ENCODE assay signal across 17 cellular contexts in the genomic region with DNA sequence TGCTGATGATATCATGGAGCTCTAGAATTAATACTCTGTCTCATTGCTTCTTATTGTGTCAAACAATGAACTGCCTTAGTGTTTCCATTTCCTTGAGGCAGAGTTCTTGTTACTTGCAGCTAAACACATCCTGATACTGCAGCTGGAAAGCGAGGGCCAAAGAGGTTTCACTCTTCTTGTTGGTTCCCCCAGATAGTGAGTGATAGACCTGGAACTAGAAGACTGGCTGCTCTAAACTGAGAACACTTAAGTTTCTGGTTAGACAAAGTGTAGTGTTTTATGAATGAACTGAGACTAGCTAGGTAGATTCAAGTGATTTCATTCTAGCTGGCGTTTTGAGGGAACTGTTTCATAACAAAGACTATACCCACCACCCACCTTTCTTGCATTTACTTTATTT.
DNase-seq lines count a peak whose midpoint lies in the region; ATAC-seq and TF ChIP-seq lines count a peak whose summit lies in the region.
"Had no signal": no experiment of that assay in that cellular context is flagged by ENCODE, and none has a peak within 500 bp of the region (broad histone marks: within the 10 kb centered on the region; RNA-seq: fewer than 3 reads in every experiment).

No MANE protein-coding gene starts in this region.

- H3K36me3 ChIP-seq in OCI-LY3 (replicated peaks; ENCODE audit: low read depth, low read length) = peaks cover 5% of the 10 kb centered on the region
- no peaks in the 10 kb centered on the region for H3K36me3 ChIP-seq in mesendoderm (ENCODE audit: control insufficient read depth, insufficient read depth, low read length)
- H3K36me3 ChIP-seq: BLaER1 treated with 17β-estradiol and CSF1 and Interleukin-3, amounts not matched to agents 10 nM and 100 nM had no signal

- no peak overlapping the region; the same call in 1 of the 2 replicates for H3K9ac ChIP-seq in OCI-LY3 (ENCODE audit: low read length)
- no peak overlapping the region for H3K9ac ChIP-seq in mesendoderm (ENCODE audit: low read length)
- H3K9ac ChIP-seq: BLaER1 treated with 17β-estradiol and CSF1 and Interleukin-3, amounts not matched to agents 10 nM and 100 nM had no signal

- H2AFZ ChIP-seq in OCI-LY3 (ENCODE audit: low read depth, low read length) = no peak overlapping the region

- H3K4me2 ChIP-seq in OCI-LY3 (ENCODE audit: low read length) (peak overlapping the region; percentile 51; the same call in 1 of the 2 replicates), mesendoderm (ENCODE audit: low read length) (no peak overlapping the region)
- H3K4me2 ChIP-seq: A549 had no signal

- H3K27me3 ChIP-seq in OCI-LY3 (ENCODE audit: low read depth, low read length) (no peaks in the 10 kb centered on the region), mesendoderm (ENCODE audit: insufficient read depth, low read length, poor library complexity) (no peaks in the 10 kb centered on the region)
- H3K27me3 ChIP-seq: BLaER1 treated with 17β-estradiol and CSF1 and Interleukin-3, amounts not matched to agents 10 nM and 100 nM had no signal

- H2AK5ac ChIP-seq in mesendoderm (ENCODE audit: low read length) = no peak overlapping the region

- no peak overlapping the region for H4K8ac ChIP-seq in mesendoderm (ENCODE audit: low read depth, low read length)

- H2BK120ac ChIP-seq in mesendoderm (ENCODE audit: low read depth, low read length) = no peak overlapping the region

- H3K23ac ChIP-seq in mesendoderm (ENCODE audit: low read length) = no peak overlapping the region

- no CpG with 5 or more reads among the region's 2 CpGs for WGBS in mesendoderm (ENCODE audit: extremely low coverage, insufficient coverage, low lambda C conversion rate)

- H3K79me1 ChIP-seq in mesendoderm (ENCODE audit: low read length) = no peaks in the 10 kb centered on the region

- H3K56ac ChIP-seq in mesendoderm (ENCODE audit: low read length) = no peak overlapping the region

- H3K9me3 ChIP-seq in OCI-LY3 (ENCODE audit: insufficient read depth, low read length) = 0 out of 2 replicates have a peak, but pooled peaks cover 4% of the 10 kb centered on the region
- H3K9me3 ChIP-seq: A549; BLaER1 treated with 17β-estradiol and CSF1 and Interleukin-3, amounts not matched to agents 10 nM and 100 nM; Caco-2 had no signal

- TF ChIP-seq CTCF in GM12865 (IDR thresholded peaks at IDR 0.05; ENCODE audit: insufficient read depth, low read depth, low read length, missing control alignments) = no peak
- no peak for TF ChIP-seq CTCF in OCI-LY3 (IDR thresholded peaks at IDR 0.05; ENCODE audit: low read depth, low read length)

- H3K18ac ChIP-seq in mesendoderm (ENCODE audit: low read length) = no peak overlapping the region

- H3K4me1 ChIP-seq in OCI-LY3 (ENCODE audit: low read length) (peaks cover 99% of the 10 kb centered on the region), mesendoderm (ENCODE audit: control insufficient read depth, low read depth, low read length) (no peaks in the 10 kb centered on the region)
- H3K4me1 ChIP-seq: A549, Caco-2 had no signal

- no peak overlapping the region for H3K4ac ChIP-seq in mesendoderm (ENCODE audit: low read depth, low read length)

- H4K5ac ChIP-seq in mesendoderm (ENCODE audit: low read length) = no peak overlapping the region

- H3K27ac ChIP-seq in OCI-LY3 (ENCODE audit: low read length) = peak overlapping the region; percentile 77; the same call in 1 of the 2 replicates
- H3K27ac ChIP-seq in mesendoderm (ENCODE audit: low read depth, low read length) = no peak overlapping the region
- H3K27ac ChIP-seq: 22Rv1; A549; BLaER1 treated with 17β-estradiol and CSF1 and Interleukin-3, amounts not matched to agents 10 nM and 100 nM; C4-2B had no signal

- DNase-seq in GM12865 (ENCODE audit: low read depth) = peak; percentile 55
- no peak for DNase-seq in mesendoderm
- DNase-seq: AML-193; Caco-2; Calu3; CD4-positive, alpha-beta T cell; CD8-positive, alpha-beta T cell; DMS79 treated with DMSO at 0.1 percent for 48 hours; GF-D8 had no signal

- no peaks in the 10 kb centered on the region for H3K79me2 ChIP-seq in OCI-LY3 (ENCODE audit: low read length)
- H3K79me2 ChIP-seq in mesendoderm (ENCODE audit: control insufficient read depth, insufficient read depth, low read length) = no peaks in the 10 kb centered on the region

- H2BK15ac ChIP-seq in mesendoderm (replicated peaks; ENCODE audit: low read depth) = no peak overlapping the region

- ATAC-seq in HG02870 (IDR thresholded peaks at IDR 0.05; ENCODE audit: unreplicated experiment) = peak; percentile 39
- ATAC-seq in HG03108 (IDR thresholded peaks at IDR 0.05; ENCODE audit: unreplicated experiment) = no peak
- ATAC-seq in HG03520 (IDR thresholded peaks at IDR 0.05; ENCODE audit: unreplicated experiment) = no peak
- ATAC-seq: A549; CD8-positive, alpha-beta T cell had no signal

- no peak overlapping the region for H2BK5ac ChIP-seq in mesendoderm (ENCODE audit: low read length)

- no peaks in the 10 kb centered on the region for H4K20me1 ChIP-seq in OCI-LY3 (ENCODE audit: insufficient read depth, low read length)
- H4K20me1 ChIP-seq: BLaER1 treated with 17β-estradiol and CSF1 and Interleukin-3, amounts not matched to agents 10 nM and 100 nM had no signal

- H3K4me3 ChIP-seq in GM12865 (ENCODE audit: low read depth, low read length) = no peak overlapping the region
- H3K4me3 ChIP-seq in OCI-LY3 (ENCODE audit: low read length) = no peak overlapping the region
- H3K4me3 ChIP-seq in mesendoderm (ENCODE audit: low read length) = no peak overlapping the region
- H3K4me3 ChIP-seq: A549; BLaER1 treated with 17β-estradiol and CSF1 and Interleukin-3, amounts not matched to agents 10 nM and 100 nM had no signal
